9 cellular contexts compared by ENCODE assay signal in genomic region chr6:56524891-56525703, GRCh38.
DNase-seq lines count a peak whose midpoint lies in the region; ATAC-seq and TF ChIP-seq lines count a peak whose summit lies in the region.
"Had no signal": no experiment of that assay in that cellular context is flagged by ENCODE, and none has a peak within 500 bp of the region (broad histone marks: within the 10 kb centered on the region; RNA-seq: fewer than 3 reads in every experiment).

No MANE protein-coding gene starts in this region.

- WGBS in adrenal gland, 4 donors: 25 to 40% (median 32%) methylated on average over 4 of the region's 4 CpGs

- H3K27ac ChIP-seq in adrenal gland: peak overlapping the region in 4 of 5 donors; percentile 49 to 83 (median 68)

- peak; percentile 42 for DNase-seq in COLO829 (ENCODE audit: low spot score)
- no peak for DNase-seq in adrenal gland
- no peak for DNase-seq in Right ventricle myocardium superior
- DNase-seq in sciatic nerve (ENCODE audit: low spot score): no peak
- DNase-seq in stimulated activated naive CD4-positive, alpha-beta T cell treated with Interleukin-2 at 50 U/mL for 16 hours (lab: John Stamatoyannopoulos, UW): no peak
- DNase-seq in NCI-H2196 treated with DMSO at 0.1 percent for 48 hours (lab: John Stamatoyannopoulos, UW; ENCODE audit: unreplicated experiment): no peak
- DNase-seq in iPS-NIHi11 (ENCODE audit: low spot score): no peak
- DNase-seq: COR-L47 had no signal

- ATAC-seq in Right ventricle myocardium superior (ENCODE audit: poor library complexity): peak; percentile 47
- peak; percentile 81 for ATAC-seq in sciatic nerve
- no peak for ATAC-seq in HG03354 (IDR thresholded peaks at IDR 0.05; ENCODE audit: poor library complexity, severe bottlenecking, unreplicated experiment)

- peak in 1 of 2 donors; percentile 37 for TF ChIP-seq POLR2A in adrenal gland (IDR thresholded peaks at IDR 0.05)

- peaks cover 19 to 51% of the 10 kb centered on the region in 2 donors for H3K4me1 ChIP-seq in adrenal gland (replicated peaks in 1 of 2)

- no peak overlapping the region for H3K4me3 ChIP-seq in adrenal gland

- intact Hi-C loops in adrenal gland (cut with DNase I) (no loop called here), Right ventricle myocardium superior (cut with DNase I) (no loop called here), sciatic nerve (cut with DNase I) (no loop called here)

- no peak for TF ChIP-seq CTCF in adrenal gland (IDR thresholded peaks at IDR 0.05)

- peaks cover 0 to 36% of the 10 kb centered on the region in 2 donors for H3K36me3 ChIP-seq in adrenal gland (replicated peaks in 1 of 2)

- no peaks in the 10 kb centered on the region for H3K27me3 ChIP-seq in adrenal gland

- H3K9me3 ChIP-seq in adrenal gland (replicated peaks in 1 of 3): no peaks in the 10 kb centered on the region
